ENCODE assay signal across 15 cellular contexts in the genomic region with DNA sequence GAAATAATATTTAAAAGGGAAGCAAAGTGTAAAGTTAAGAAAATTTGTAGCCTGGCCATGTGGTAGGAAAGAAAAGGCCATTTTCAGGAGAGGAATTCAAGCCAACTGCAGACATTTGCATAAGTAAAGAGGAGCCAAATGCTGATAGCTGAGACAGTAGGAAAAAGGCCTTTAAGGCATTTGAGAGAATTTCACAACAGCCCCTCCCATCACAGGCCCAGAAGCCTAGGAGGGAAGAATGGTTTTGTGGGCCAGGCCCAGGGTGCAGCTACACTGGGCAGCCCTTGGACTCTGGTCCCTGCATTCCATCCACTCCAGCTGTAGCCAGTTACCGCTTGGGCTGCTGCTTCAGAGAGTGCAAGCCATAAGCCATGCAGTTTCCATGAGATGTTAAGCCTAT.
"Had no signal": no experiment of that assay in that cellular context is flagged by ENCODE, and none has a peak within 500 bp of the region (broad histone marks: within the 10 kb centered on the region; RNA-seq: fewer than 3 reads in every experiment).

No MANE protein-coding gene starts in this region.

- H3K4me2 ChIP-seq: smooth muscle cell had no signal

- H3K27me3 ChIP-seq: heart left ventricle, right atrium auricular region, tibial artery, upper lobe of left lung, uterus had no signal

- FAIRE-seq: islet of Langerhans had no signal

- H3K9me3 ChIP-seq: mucosa of descending colon, upper lobe of left lung, uterus had no signal

- H3K4me3 ChIP-seq: coronary artery, heart left ventricle, mucosa of descending colon, right atrium auricular region, smooth muscle cell, tibial artery, upper lobe of left lung, uterus had no signal

- H3K27ac ChIP-seq: coronary artery, heart left ventricle, right atrium auricular region, tibial artery, upper lobe of left lung, uterus had no signal

- H3K4me1 ChIP-seq: heart left ventricle, right atrium auricular region, upper lobe of left lung, uterus had no signal

- DNase-seq: effector CD4-positive, alpha-beta T cell; foreskin melanocyte; heart left ventricle; hippocampal formation; kidney glomerular epithelial cell; mucosa of descending colon; naive thymus-derived CD8-positive, alpha-beta T cell; stimulated activated CD4-positive, alpha-beta T cell treated with anti-CD3 and anti-CD28 coated beads, Interleukin-2, amount 100 ng/mL, for 48 hours; tibial artery; upper lobe of left lung; uterus had no signal

- H3K36me3 ChIP-seq: heart left ventricle, right atrium auricular region, tibial artery, upper lobe of left lung, uterus had no signal
